12 cellular contexts compared by ENCODE assay signal in the genomic region with DNA sequence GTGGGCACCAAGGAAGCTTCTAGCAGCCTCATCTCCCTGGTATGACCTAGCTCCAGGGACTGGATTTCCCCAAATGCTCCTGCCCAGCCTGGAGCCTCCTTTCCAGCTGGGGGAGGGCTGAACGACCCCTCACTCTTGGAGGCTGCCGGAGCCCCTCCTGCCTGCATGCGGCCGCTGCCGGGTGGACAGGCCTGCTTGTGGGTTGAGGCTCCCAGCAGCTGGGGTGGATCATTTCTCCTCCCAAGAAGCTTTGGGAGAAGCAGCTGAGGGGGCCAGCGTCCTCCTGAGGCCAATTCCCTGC.
DNase-seq lines count a peak whose midpoint lies in the region; ATAC-seq, FAIRE-seq and TF ChIP-seq lines count a peak whose summit lies in the region.
"Had no signal": no experiment of that assay in that cellular context is flagged by ENCODE, and none has a peak within 500 bp of the region (broad histone marks: within the 10 kb centered on the region; RNA-seq: fewer than 3 reads in every experiment).

No MANE protein-coding gene starts in this region.

- H3K14ac ChIP-seq in trophoblast cell (ENCODE audit: low read length): no peak overlapping the region

- no peak overlapping the region for H4K91ac ChIP-seq in trophoblast cell (ENCODE audit: low read depth, low read length)

- H3K4me2 ChIP-seq in astrocyte (ENCODE audit: low read length) (peak overlapping the region; percentile 30), trophoblast cell (ENCODE audit: low read length) (no peak overlapping the region)
- H3K4me2 ChIP-seq: KMS-11 had no signal

- H3K4me3 Mint-ChIP-seq in HFFc6: peak overlapping the region; percentile 76
- no peak overlapping the region for H3K4me3 Mint-ChIP-seq in astrocyte (ENCODE audit: unreplicated experiment)
- no peak overlapping the region for H3K4me3 Mint-ChIP-seq in T-helper 2 cell treated with Interferon-gamma antibody and Interleukin-4, amounts not matched to agents 5 μg/mL and 100 μg/mL, for 36 hours
- H3K4me3 Mint-ChIP-seq: activated naive CD4-positive, alpha-beta T cell treated with anti-CD3 and anti-CD28 coated beads for 36 hours had no signal

- no peak overlapping the region for H2BK12ac ChIP-seq in trophoblast cell (ENCODE audit: low read length)

- H3K27me3 Mint-ChIP-seq in HFFc6 (ENCODE audit: insufficient read depth) (peaks cover 6% of the 10 kb centered on the region), astrocyte (ENCODE audit: low read depth, unreplicated experiment) (no peaks in the 10 kb centered on the region)
- H3K27me3 Mint-ChIP-seq in T-helper 2 cell treated with Interferon-gamma antibody and Interleukin-4, amounts not matched to agents 5 μg/mL and 100 μg/mL, for 36 hours (ENCODE audit: low read depth): peaks cover 4% of the 10 kb centered on the region

- H4K20me1 ChIP-seq in astrocyte (ENCODE audit: insufficient read depth, low read length): peaks cover 88% of the 10 kb centered on the region

- H2BK120ac ChIP-seq in trophoblast cell (ENCODE audit: insufficient read depth, low read length, poor library complexity): no peak overlapping the region

- no peak for TF ChIP-seq EP300 in stomach (IDR thresholded peaks at IDR 0.05)

- TF ChIP-seq RAD21 in liver (IDR thresholded peaks at IDR 0.05): no peak

- H2BK5ac ChIP-seq in trophoblast cell (ENCODE audit: low read depth, low read length, poor library complexity): no peak overlapping the region

- H3K23ac ChIP-seq in trophoblast cell (ENCODE audit: low read length): no peak overlapping the region

- peaks cover 33% of the 10 kb centered on the region for H3K4me1 ChIP-seq in astrocyte (ENCODE audit: insufficient read depth, low read length)
- peaks cover 10 to 57% (median 41%) of the 10 kb centered on the region in 4 donors for H3K4me1 ChIP-seq in liver (ENCODE audit: control insufficient read depth in 4 of 4, insufficient read depth in 4 of 4, low read length in 3 of 4)
- H3K4me1 ChIP-seq in stomach: peaks cover 29 to 71% (median 50%) of the 10 kb centered on the region in 4 donors
- H3K4me1 ChIP-seq in trophoblast cell (ENCODE audit: control insufficient read depth in 1 of 2, insufficient read depth in 2 of 2, low read length in 2 of 2): no peaks in the 10 kb centered on the region

- H3K4me3 ChIP-seq in astrocyte (ENCODE audit: insufficient read depth, low read depth, low read length) (no peak overlapping the region), liver (ENCODE audit: low read depth in 1 of 3, low read length in 3 of 3) (no peak overlapping the region), stomach (no peak overlapping the region), trophoblast cell (ENCODE audit: low read depth, low read length) (no peak overlapping the region)

- no peak overlapping the region for H4K8ac ChIP-seq in trophoblast cell (ENCODE audit: low read depth, low read length)

- H3K79me2 ChIP-seq in astrocyte (ENCODE audit: insufficient read depth, low read length) (peaks cover 58% of the 10 kb centered on the region), trophoblast cell (ENCODE audit: control insufficient read depth, insufficient read depth, low read length, poor library complexity) (no peaks in the 10 kb centered on the region)

- H4K12ac ChIP-seq in trophoblast cell (ENCODE audit: low read depth, low read length): no peak overlapping the region

- no peak overlapping the region for H3K18ac ChIP-seq in trophoblast cell (ENCODE audit: low read length)

- H3K27ac ChIP-seq in astrocyte (ENCODE audit: low read depth, low read length): peak overlapping the region; percentile 80
- H3K27ac ChIP-seq in liver (ENCODE audit: low read depth in 1 of 2, low read length in 2 of 2): peak overlapping the region; percentile 55 to 83
- H3K27ac ChIP-seq in stomach: peak overlapping the region; percentile 3 to 77 (median 73)
- H3K27ac ChIP-seq in trophoblast cell (ENCODE audit: low read depth, low read length): no peak overlapping the region
- H3K27ac ChIP-seq: KMS-11 had no signal

- H3K4ac ChIP-seq in trophoblast cell (ENCODE audit: low read depth, low read length): no peak overlapping the region

- peaks cover 74% of the 10 kb centered on the region for H3K4me1 Mint-ChIP-seq in HFFc6 (ENCODE audit: low read depth)
- H3K4me1 Mint-ChIP-seq in astrocyte (ENCODE audit: low read depth, unreplicated experiment): peaks cover 12% of the 10 kb centered on the region
- H3K4me1 Mint-ChIP-seq in T-helper 2 cell treated with Interferon-gamma antibody and Interleukin-4, amounts not matched to agents 5 μg/mL and 100 μg/mL, for 36 hours (ENCODE audit: low read depth): peaks cover 28% of the 10 kb centered on the region

- no peak for DNase-seq in HFFc6
- no peak for DNase-seq in astrocyte (ENCODE audit: low read depth)
- no peak for DNase-seq in stomach
- no peak for DNase-seq in trophoblast cell
- no peak for DNase-seq in NCI-H1436 treated with DMSO at 0.1 percent for 48 hours (lab: John Stamatoyannopoulos, UW)
- DNase-seq in T-helper 2 cell treated with Interferon-gamma antibody and Interleukin-4, amounts not matched to agents 5 μg/mL and 100 μg/mL, for 36 hours (ENCODE audit: low spot score): no peak
- DNase-seq: activated naive CD4-positive, alpha-beta T cell treated with anti-CD3 and anti-CD28 coated beads for 36 hours; cerebellar nuclear complex; NCI-H187 had no signal

- H3K36me3 ChIP-seq in astrocyte (ENCODE audit: insufficient read depth, low read length) (no peaks in the 10 kb centered on the region), liver (ENCODE audit: control insufficient read depth in 4 of 4, insufficient read depth in 3 of 4, low read depth in 1 of 4, low read length in 3 of 4) (no peaks in the 10 kb centered on the region), stomach (no peaks in the 10 kb centered on the region), trophoblast cell (ENCODE audit: control insufficient read depth in 1 of 2, insufficient read depth in 2 of 2, low read length in 2 of 2) (no peaks in the 10 kb centered on the region)

- peaks cover 7% of the 10 kb centered on the region for H3K9me3 Mint-ChIP-seq in HFFc6
- H3K9me3 Mint-ChIP-seq in astrocyte (ENCODE audit: unreplicated experiment): peaks cover 4% of the 10 kb centered on the region
- no peaks in the 10 kb centered on the region for H3K9me3 Mint-ChIP-seq in T-helper 2 cell treated with Interferon-gamma antibody and Interleukin-4, amounts not matched to agents 5 μg/mL and 100 μg/mL, for 36 hours
- H3K9me3 Mint-ChIP-seq: activated naive CD4-positive, alpha-beta T cell treated with anti-CD3 and anti-CD28 coated beads for 36 hours had no signal

- no peaks in the 10 kb centered on the region for H3K79me1 ChIP-seq in trophoblast cell (ENCODE audit: low read length)

- TF ChIP-seq CTCF in HFFc6 (IDR thresholded peaks at IDR 0.05) (no peak), astrocyte (IDR thresholded peaks at IDR 0.05; ENCODE audit: insufficient read depth, low read depth, low read length) (no peak), liver (IDR thresholded peaks at IDR 0.05; ENCODE audit: low read depth, low read length, missing input control) (no peak), stomach (IDR thresholded peaks at IDR 0.05) (no peak)

- FAIRE-seq in astrocyte (lab: Jason Lieb, UNC): no peak

- intact Hi-C loops in stomach (cut with DNase I; ENCODE audit: low total_unique reads): no loop called here

- H3K27ac Mint-ChIP-seq in HFFc6: peak overlapping the region; percentile 96
- H3K27ac Mint-ChIP-seq in astrocyte (ENCODE audit: unreplicated experiment): no peak overlapping the region
- no peak overlapping the region for H3K27ac Mint-ChIP-seq in T-helper 2 cell treated with Interferon-gamma antibody and Interleukin-4, amounts not matched to agents 5 μg/mL and 100 μg/mL, for 36 hours
- H3K27ac Mint-ChIP-seq: activated naive CD4-positive, alpha-beta T cell treated with anti-CD3 and anti-CD28 coated beads for 36 hours had no signal

- no peak for TF ChIP-seq POLR2A in stomach (IDR thresholded peaks at IDR 0.05)

- H3K9me3 ChIP-seq in astrocyte (ENCODE audit: insufficient read depth, low read depth, low read length) (no peaks in the 10 kb centered on the region), liver (ENCODE audit: control insufficient read depth in 4 of 4, low read length in 3 of 4) (no peaks in the 10 kb centered on the region), stomach (no peaks in the 10 kb centered on the region), trophoblast cell (ENCODE audit: insufficient read depth, low read depth, low read length) (peaks cover 3% of the 10 kb centered on the region)

- H3K36me3 Mint-ChIP-seq in HFFc6 (ENCODE audit: low read depth) (peaks cover 8% of the 10 kb centered on the region; the same call in 1 of the 2 replicates), astrocyte (ENCODE audit: low read depth, unreplicated experiment) (peaks cover 3% of the 10 kb centered on the region)
- no peaks in the 10 kb centered on the region for H3K36me3 Mint-ChIP-seq in T-helper 2 cell treated with Interferon-gamma antibody and Interleukin-4, amounts not matched to agents 5 μg/mL and 100 μg/mL, for 36 hours (ENCODE audit: low read depth)

- WGBS in liver: 61% methylated on average over 6 of the region's 6 CpGs
- 73 to 82% (median 74%) methylated on average over 3 to 6 of the region's 6 CpGs for WGBS in stomach, 5 donors
- WGBS in trophoblast cell (ENCODE audit: extremely low coverage, insufficient coverage, insufficient read length): no CpG with 5 or more reads among the region's 6 CpGs

- no peak overlapping the region for H2AK5ac ChIP-seq in trophoblast cell (ENCODE audit: low read length)

- H3K27me3 ChIP-seq in astrocyte (ENCODE audit: insufficient read depth, low read length) (no peaks in the 10 kb centered on the region), liver (ENCODE audit: control insufficient read depth in 4 of 4, insufficient read depth in 4 of 4, low read length in 3 of 4) (no peaks in the 10 kb centered on the region), stomach (no peaks in the 10 kb centered on the region), trophoblast cell (ENCODE audit: insufficient read depth, low read length) (no peaks in the 10 kb centered on the region)

- no peak overlapping the region for H2AFZ ChIP-seq in astrocyte (ENCODE audit: low read depth, low read length)
- H2AFZ ChIP-seq in trophoblast cell (ENCODE audit: insufficient read depth, low read length, poor library complexity): no peak overlapping the region

- peak overlapping the region; percentile 53 for H3K9ac ChIP-seq in astrocyte (ENCODE audit: low read length)
- H3K9ac ChIP-seq in liver (ENCODE audit: low read depth in 1 of 2, low read length in 2 of 2): no peak overlapping the region
- H3K9ac ChIP-seq in trophoblast cell (ENCODE audit: low read length): no peak overlapping the region
- H3K9ac ChIP-seq: KMS-11 had no signal

- no peak for ATAC-seq in GM18517 (IDR thresholded peaks at IDR 0.05; ENCODE audit: unreplicated experiment)

TF ChIP-seq in liver, 16 proteins besides CTCF, POLR2A, EP300 and RAD21:
- TF ChIP-seq, protein P1, sequence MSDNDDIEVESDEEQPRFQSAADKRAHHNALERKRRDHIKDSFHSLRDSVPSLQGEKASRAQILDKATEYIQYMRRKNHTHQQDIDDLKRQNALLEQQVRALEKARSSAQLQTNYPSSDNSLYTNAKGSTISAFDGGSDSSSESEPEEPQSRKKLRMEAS (IDR thresholded peaks at IDR 0.05): no peak
TF ChIP-seq in liver: peak in this region for 0.
